12 cellular contexts compared by ENCODE assay signal in genomic region chr2:149860276-149860921, GRCh38.
A peak's percentile ranks its signal among the peaks of the same experiment; 100 is the strongest.
DNase-seq lines count a peak whose midpoint lies in the region; ATAC-seq and TF ChIP-seq lines count a peak whose summit lies in the region.
"Had no signal": no experiment of that assay in that cellular context is flagged by ENCODE, and none has a peak within 500 bp of the region (broad histone marks: within the 10 kb centered on the region; RNA-seq: fewer than 3 reads in every experiment).

No MANE protein-coding gene starts in this region.

- H3K9me3 ChIP-seq in sigmoid colon, result no peaks in the 10 kb centered on the region

- intact Hi-C loops in left cardiac atrium (cut with DNase I) (no loop called here), sigmoid colon (cut with DNase I) (no loop called here)

- no peak overlapping the region for H3K4me3 ChIP-seq in sigmoid colon

- peaks cover 0 to 6% (median 0%) of the 10 kb centered on the region in 4 donors for H3K4me1 ChIP-seq in sigmoid colon

- 0 out of 2 replicates have a peak overlapping the region, but pooled peaks have one; percentile 4 for H3K27ac Mint-ChIP-seq in WTC11
- H3K27ac Mint-ChIP-seq: activated CD4-positive, alpha-beta memory T cell treated with anti-CD3 and anti-CD28 coated beads, Interleukin-2, amount 10 ng/mL, durations not matched to agents 7 days and 5 days; naive thymus-derived CD8-positive, alpha-beta T cell had no signal

- no peak overlapping the region for H3K4me3 Mint-ChIP-seq in WTC11
- H3K4me3 Mint-ChIP-seq: activated CD4-positive, alpha-beta memory T cell treated with anti-CD3 and anti-CD28 coated beads, Interleukin-2, amount 10 ng/mL, durations not matched to agents 7 days and 5 days; naive thymus-derived CD8-positive, alpha-beta T cell had no signal

- H3K36me3 Mint-ChIP-seq in WTC11, result peaks cover 4% of the 10 kb centered on the region; the same call in 1 of the 2 replicates
- H3K36me3 Mint-ChIP-seq: naive thymus-derived CD8-positive, alpha-beta T cell had no signal

- H3K27me3 ChIP-seq in sigmoid colon, result no peaks in the 10 kb centered on the region

- TF ChIP-seq POLR2A in sigmoid colon (IDR thresholded peaks at IDR 0.05), result no peak

- TF ChIP-seq CTCF in WTC11 (IDR thresholded peaks at IDR 0.05) (no peak), sigmoid colon (IDR thresholded peaks at IDR 0.05) (no peak)

- 72 to 82% methylated on average over 3 of the region's 3 CpGs for WGBS in sigmoid colon, 2 donors

- peaks cover 17% of the 10 kb centered on the region for H3K9me3 Mint-ChIP-seq in WTC11

- peak; percentile 9 for DNase-seq in ELR (ENCODE audit: low read depth)
- DNase-seq in WTC11 (ENCODE audit: low spot score), result no peak
- DNase-seq in left cardiac atrium, result no peak
- peak; percentile 65 for DNase-seq in sigmoid colon
- no peak for DNase-seq in NCI-H510A (lab: John Stamatoyannopoulos, UW)
- no peak for DNase-seq in cerebellar nuclear complex (lab: John Stamatoyannopoulos, UW)
- DNase-seq in NCI-H2227 (lab: John Stamatoyannopoulos, UW; ENCODE audit: unreplicated experiment), result no peak
- DNase-seq: activated CD4-positive, alpha-beta memory T cell treated with anti-CD3 and anti-CD28 coated beads, Interleukin-2, amount 10 ng/mL, durations not matched to agents 7 days and 5 days; naive thymus-derived CD8-positive, alpha-beta T cell; NCI-H1105; SHP77 had no signal

- peaks cover 5% of the 10 kb centered on the region; the same call in 1 of the 2 replicates for H3K4me1 Mint-ChIP-seq in WTC11
- H3K4me1 Mint-ChIP-seq: activated CD4-positive, alpha-beta memory T cell treated with anti-CD3 and anti-CD28 coated beads, Interleukin-2, amount 10 ng/mL, durations not matched to agents 7 days and 5 days; naive thymus-derived CD8-positive, alpha-beta T cell had no signal

- CTCF ChIA-PET in WTC11 (lab: Charles Lee), result no interaction called here

- ATAC-seq in WTC11, result no peak
- ATAC-seq in left cardiac atrium, result peak; percentile 67 to 91
- ATAC-seq in HG03280 (IDR thresholded peaks at IDR 0.05; ENCODE audit: unreplicated experiment), result no peak
- ATAC-seq: naive thymus-derived CD8-positive, alpha-beta T cell had no signal

- no peak for TF ChIP-seq EP300 in sigmoid colon (IDR thresholded peaks at IDR 0.05)

- H3K36me3 ChIP-seq in sigmoid colon, result no peaks in the 10 kb centered on the region

- H3K27ac ChIP-seq in sigmoid colon, result peak overlapping the region in 1 of 4 donors; percentile 39

- POLR2A ChIA-PET in WTC11 (lab: Charles Lee), result no interaction called here

- H3K27me3 Mint-ChIP-seq in WTC11 (ENCODE audit: low read depth), result no peaks in the 10 kb centered on the region
- H3K27me3 Mint-ChIP-seq: activated CD4-positive, alpha-beta memory T cell treated with anti-CD3 and anti-CD28 coated beads, Interleukin-2, amount 10 ng/mL, durations not matched to agents 7 days and 5 days had no signal

TF ChIP-seq in WTC11, 78 proteins besides CTCF, POLR2A, EP300 and RAD21 (continues in another document):
- no peak for TF ChIP-seq HMGA2 (CRISPR knock-in tag; IDR thresholded peaks at IDR 0.05)
- no peak for TF ChIP-seq ARID4B (CRISPR knock-in tag; IDR thresholded peaks at IDR 0.05; ENCODE audit: borderline replicate concordance)
- TF ChIP-seq PREB (CRISPR knock-in tag; IDR thresholded peaks at IDR 0.05; ENCODE audit: borderline replicate concordance), result no peak
- no peak for TF ChIP-seq FOXP1 (CRISPR knock-in tag; IDR thresholded peaks at IDR 0.05; ENCODE audit: borderline replicate concordance)
- no peak for TF ChIP-seq ZNF121 (CRISPR knock-in tag; IDR thresholded peaks at IDR 0.05)
- TF ChIP-seq ZNF512 (CRISPR knock-in tag; IDR thresholded peaks at IDR 0.05; ENCODE audit: borderline replicate concordance), result no peak
- TF ChIP-seq NR1H2 (CRISPR knock-in tag; IDR thresholded peaks at IDR 0.05), result no peak
- no peak for TF ChIP-seq NR3C1 (CRISPR knock-in tag; conservative IDR thresholded peaks at IDR 0.05; ENCODE audit: low read depth)
- no peak for TF ChIP-seq FOXP4 (CRISPR knock-in tag; IDR thresholded peaks at IDR 0.05)
- TF ChIP-seq RELA (CRISPR knock-in tag; IDR thresholded peaks at IDR 0.05; ENCODE audit: borderline replicate concordance), result no peak
- no peak for TF ChIP-seq ZNF232 (CRISPR knock-in tag; IDR thresholded peaks at IDR 0.05)
- TF ChIP-seq MXD4 (CRISPR knock-in tag; IDR thresholded peaks at IDR 0.05; ENCODE audit: borderline replicate concordance), result no peak
- no peak for TF ChIP-seq TP53 (CRISPR knock-in tag; IDR thresholded peaks at IDR 0.05)
- TF ChIP-seq ERG (CRISPR knock-in tag; IDR thresholded peaks at IDR 0.05), result no peak
- no peak for TF ChIP-seq TEAD1 (CRISPR knock-in tag; IDR thresholded peaks at IDR 0.05)

Comparison
In these comparisons a context has a peak if more than half of its experiments do, and no peak if none do; other contexts are left out.
1. DNase-seq: peak in ELR (single experiment) and sigmoid colon (single experiment); none in WTC11 (single experiment), left cardiac atrium (single experiment), NCI-H510A (single experiment), cerebellar nuclear complex (0 of 2) and NCI-H2227 (single experiment).
2. ATAC-seq: peak in left cardiac atrium (2 of 2); none in WTC11 (single experiment) and HG03280 (single experiment).